32 cellular contexts compared by ENCODE assay signal in the genomic region with DNA sequence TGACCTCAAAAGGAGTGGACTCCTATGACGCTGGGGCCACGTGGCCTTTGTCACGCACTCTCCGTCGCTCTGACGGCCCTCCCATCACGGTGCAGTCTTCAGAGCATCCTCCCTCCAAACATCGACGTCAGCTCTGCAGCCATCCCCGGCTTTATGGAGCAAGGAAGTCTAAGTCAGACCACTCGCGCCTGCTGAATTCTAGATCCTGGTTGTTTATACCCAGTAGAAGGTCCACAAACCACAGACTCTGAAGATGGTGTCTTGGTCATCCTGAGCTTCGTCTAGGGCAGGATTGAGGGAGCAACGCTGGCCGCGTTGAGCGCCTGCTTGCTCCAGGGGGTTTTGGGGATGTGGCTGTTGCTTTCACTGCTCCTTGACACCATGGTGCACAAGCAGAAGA.
"Had no signal": no experiment of that assay in that cellular context is flagged by ENCODE, and none has a peak within 500 bp of the region (broad histone marks: within the 10 kb centered on the region; RNA-seq: fewer than 3 reads in every experiment).

No MANE protein-coding gene starts in this region.

- H3K27ac Mint-ChIP-seq: dendritic cell treated with granulocyte-macrophage colony-stimulating factor and Interleukin-4, amounts not matched to agents 40 ng/mL and 50 ng/mL, for 4 days; immature natural killer cell; memory B cell; mesothelial cell of epicardium; naive B cell; natural killer cell treated with Interleukin-12 subunit alpha and Interleukin-12 subunit beta and Interleukin-15 and Interleukin-18, amount 100 ng/mL, for 72 hours; stimulated activated effector memory CD8-positive, alpha-beta T cell treated with anti-CD3 and anti-CD28 coated beads, Interleukin-12 subunit alpha, Interleukin-12 subunit beta, amount 100 ng/mL, for 72 hours had no signal

- H3K4me1 Mint-ChIP-seq: immature natural killer cell; memory B cell; mesothelial cell of epicardium; naive B cell; neural crest cell; stimulated activated effector memory CD8-positive, alpha-beta T cell treated with anti-CD3 and anti-CD28 coated beads, Interleukin-12 subunit alpha, Interleukin-12 subunit beta, amount 100 ng/mL, for 72 hours had no signal

- H3K27me3 Mint-ChIP-seq: dendritic cell treated with granulocyte-macrophage colony-stimulating factor and Interleukin-4, amounts not matched to agents 40 ng/mL and 50 ng/mL, for 4 days had no signal

- H3K4me1 ChIP-seq: esophagus squamous epithelium, parathyroid adenoma, prostate gland, right atrium auricular region, stomach, thyroid gland had no signal

- H3K27ac ChIP-seq: esophagus squamous epithelium, neutrophil, parathyroid adenoma, prostate gland, right atrium auricular region, stomach, thyroid gland had no signal

- H3K36me3 ChIP-seq: esophagus squamous epithelium, neutrophil, prostate gland, right atrium auricular region, stomach, thyroid gland had no signal

- H3K4me3 ChIP-seq: esophagus squamous epithelium, lung, mucosa of descending colon, prostate gland, right atrium auricular region, smooth muscle cell, stomach, thyroid gland had no signal

- H3K36me3 Mint-ChIP-seq: immature natural killer cell; memory B cell; mesothelial cell of epicardium; naive B cell; natural killer cell treated with Interleukin-12 subunit alpha and Interleukin-12 subunit beta and Interleukin-15 and Interleukin-18, amount 100 ng/mL, for 72 hours; stimulated activated effector memory CD8-positive, alpha-beta T cell treated with anti-CD3 and anti-CD28 coated beads, Interleukin-12 subunit alpha, Interleukin-12 subunit beta, amount 100 ng/mL, for 72 hours had no signal

- H3K4me3 Mint-ChIP-seq: dendritic cell treated with granulocyte-macrophage colony-stimulating factor and Interleukin-4, amounts not matched to agents 40 ng/mL and 50 ng/mL, for 4 days; immature natural killer cell; memory B cell; mesothelial cell of epicardium; naive B cell; natural killer cell treated with Interleukin-12 subunit alpha and Interleukin-12 subunit beta and Interleukin-15 and Interleukin-18, amount 100 ng/mL, for 72 hours; neural crest cell; stimulated activated effector memory CD8-positive, alpha-beta T cell treated with anti-CD3 and anti-CD28 coated beads, Interleukin-12 subunit alpha, Interleukin-12 subunit beta, amount 100 ng/mL, for 72 hours had no signal

- ATAC-seq: left colon; left ventricle myocardium superior; mucosa of descending colon; sciatic nerve; stimulated activated effector memory CD8-positive, alpha-beta T cell treated with anti-CD3 and anti-CD28 coated beads, Interleukin-12 subunit alpha, Interleukin-12 subunit beta, amount 100 ng/mL, for 72 hours had no signal

- H3K9me3 Mint-ChIP-seq: dendritic cell treated with granulocyte-macrophage colony-stimulating factor and Interleukin-4, amounts not matched to agents 40 ng/mL and 50 ng/mL, for 4 days; mesothelial cell of epicardium; natural killer cell treated with Interleukin-12 subunit alpha and Interleukin-12 subunit beta and Interleukin-15 and Interleukin-18, amount 100 ng/mL, for 72 hours; neural crest cell; stimulated activated effector memory CD8-positive, alpha-beta T cell treated with anti-CD3 and anti-CD28 coated beads, Interleukin-12 subunit alpha, Interleukin-12 subunit beta, amount 100 ng/mL, for 72 hours had no signal

- DNase-seq: cerebellar nuclear complex; effector memory CD4-positive, alpha-beta T cell; erythroblast; esophagus squamous epithelium; foreskin melanocyte; hypothalamus; immature natural killer cell; islet precursor cell; kidney glomerular epithelial cell; left colon; left ventricle myocardium superior; naive B cell; stimulated activated CD4-positive, alpha-beta T cell treated with anti-CD3 and anti-CD28 coated beads, Interleukin-2, amount 100 ng/mL, for 24 hours; stimulated activated CD4-positive, alpha-beta T cell treated with anti-CD3 and anti-CD28 coated beads, Interleukin-4, amount 100 ng/mL, for 24 hours; stimulated activated naive CD4-positive, alpha-beta T cell treated with Interleukin-2 at 50 U/mL for 16 hours; stomach; thyroid gland; trophoblast cell had no signal

- H3K9me3 ChIP-seq: esophagus squamous epithelium, mucosa of descending colon, neutrophil, prostate gland, right atrium auricular region, stomach, thyroid gland had no signal

- H3K27me3 ChIP-seq: neutrophil, right atrium auricular region, thyroid gland had no signal

- H3K9ac ChIP-seq: parathyroid adenoma had no signal
